8 cellular contexts compared by ENCODE assay signal in genomic region chr1:197902454-197903195, GRCh38. TPM values are rescaled to one million over a fixed set of nuclear protein-coding genes. Genes with fewer than 3 reads are reported as not detected.
DNase-seq lines count a peak whose midpoint lies in the region; ATAC-seq, FAIRE-seq and TF ChIP-seq lines count a peak whose summit lies in the region.

Gene C1orf53 (plus strand): TSS chr1:197902630. CDS start chr1:197902650, 20 bp downstream.

- peaks cover 0 to 2% of the 10 kb centered on the region in 2 donors for H3K9me3 ChIP-seq in kidney (ENCODE audit: control insufficient read depth in 1 of 2, low read length in 2 of 2)

- H3K9me3 Mint-ChIP-seq in WTC11: no peaks in the 10 kb centered on the region

- H3K27ac ChIP-seq in kidney (ENCODE audit: low read depth in 2 of 2, low read length in 2 of 2): peak within 1 kb of the TSS; percentile 18 to 81

- peak within 1 kb of the TSS; percentile 5 to 70 for H3K9ac ChIP-seq in kidney (ENCODE audit: low read length in 2 of 2)

- H3K36me3 ChIP-seq in kidney (ENCODE audit: control insufficient read depth in 1 of 2, insufficient read depth in 2 of 2, low read length in 2 of 2): no peaks in the 10 kb centered on the region

- H3K4me3 ChIP-seq in AG04449 (ENCODE audit: low read depth, low read length) (peak within 1 kb of the TSS; percentile 79), kidney (ENCODE audit: low read length in 2 of 2) (peak within 1 kb of the TSS; percentile 80 to 90)

- peak within 1 kb of the TSS; percentile 77 for H3K4me3 Mint-ChIP-seq in WTC11

- intact Hi-C loops in kidney (cut with DNase I): no loop called here

- H3K27ac Mint-ChIP-seq in WTC11: no peak within 1 kb of the TSS

- no peak for DNase-seq in AG04449 (ENCODE audit: low read depth, low spot score)
- DNase-seq in NCI-H2171 (lab: John Stamatoyannopoulos, UW): peak; percentile 83
- DNase-seq in WTC11 (ENCODE audit: low spot score): peak; percentile 85
- peak; percentile 75 for DNase-seq in central memory CD4-positive, alpha-beta T cell
- DNase-seq in kidney: peak; percentile 94
- DNase-seq in stimulated activated CD4-positive, alpha-beta T cell treated with anti-CD3 and anti-CD28 coated beads, Interleukin-15, amount 100 ng/mL, for 24 hours: peak; percentile 87

- no peaks in the 10 kb centered on the region for H3K4me1 ChIP-seq in kidney (ENCODE audit: control insufficient read depth in 1 of 2, insufficient read depth in 1 of 2, low read depth in 1 of 2, low read length in 2 of 2)

- H3K4me1 Mint-ChIP-seq in WTC11: peaks cover 32% of the 10 kb centered on the region

- no peak for FAIRE-seq in kidney (lab: Jason Lieb, UNC)

- TF ChIP-seq CTCF in AG04449 (IDR thresholded peaks at IDR 0.05; ENCODE audit: insufficient read depth, low read length, missing control alignments): no peak
- TF ChIP-seq CTCF in WTC11 (IDR thresholded peaks at IDR 0.05): no peak
- TF ChIP-seq CTCF in kidney (IDR thresholded peaks at IDR 0.05; ENCODE audit: borderline replicate concordance, extremely low read depth, insufficient read depth): no peak

- CTCF ChIA-PET in AG04449 (lab: Yijun Ruan, JAX): interaction anchor here (1.0 to 8.0 kb wide), 9 partner anchors 12 to 383 kb away, joined by 3 to 77 read pairs (median 6); partner anchors contain the start of gene LHX9
- CTCF ChIA-PET in WTC11 (lab: Charles Lee): interaction anchor here (0.8 to 2.0 kb wide), 10 partner anchors 11 to 382 kb away, joined by 3 to 11 read pairs (median 4); no protein-coding TSS in a partner anchor

- ATAC-seq in GM18868 (IDR thresholded peaks at IDR 0.05; ENCODE audit: unreplicated experiment) (peak; percentile 94), HG03097 (IDR thresholded peaks at IDR 0.05; ENCODE audit: low FRiP score, unreplicated experiment) (peak; percentile 98), WTC11 (peak; percentile 94)

- POLR2A ChIA-PET in AG04449 (lab: Yijun Ruan, JAX): interaction anchor here (0.6 to 3.1 kb wide), 11 partner anchors 9 to 284 kb away, joined by 3 to 11 read pairs (median 4); partner anchors contain the start of gene LHX9
- POLR2A ChIA-PET in WTC11 (lab: Charles Lee): interaction anchor here (0.6 to 1.3 kb wide), 2 partner anchors 12 to 141 kb away, joined by 5 to 6 read pairs; no protein-coding TSS in a partner anchor

- no peaks in the 10 kb centered on the region for H3K36me3 Mint-ChIP-seq in WTC11

- H3K27me3 Mint-ChIP-seq in WTC11 (ENCODE audit: low read depth): peaks cover 93% of the 10 kb centered on the region

TF ChIP-seq in WTC11, 78 proteins besides CTCF, POLR2A, EP300 and RAD21 (continues in another document):
- TF ChIP-seq MAX (CRISPR knock-in tag; IDR thresholded peaks at IDR 0.05) (no peak; the same call in 1 of the 2 replicates), ZNF138 (CRISPR knock-in tag; conservative IDR thresholded peaks at IDR 0.05) (no peak), KAT7 (CRISPR knock-in tag; IDR thresholded peaks at IDR 0.05; ENCODE audit: borderline replicate concordance) (no peak), MYBL2 (CRISPR knock-in tag; IDR thresholded peaks at IDR 0.05) (no peak; the same call in 1 of the 2 replicates), ZNF423 (CRISPR knock-in tag; IDR thresholded peaks at IDR 0.05) (no peak), IRF1 (CRISPR knock-in tag; IDR thresholded peaks at IDR 0.05) (no peak), CREM (CRISPR knock-in tag; IDR thresholded peaks at IDR 0.05) (0 out of 2 replicates have a peak, but pooled peaks have one; percentile 60), ZNF121 (CRISPR knock-in tag; IDR thresholded peaks at IDR 0.05) (no peak), MXD4 (CRISPR knock-in tag; IDR thresholded peaks at IDR 0.05; ENCODE audit: borderline replicate concordance) (no peak), ATF2 (CRISPR knock-in tag; IDR thresholded peaks at IDR 0.05; ENCODE audit: borderline replicate concordance, low read depth) (no peak), PREB (CRISPR knock-in tag; IDR thresholded peaks at IDR 0.05; ENCODE audit: borderline replicate concordance) (no peak), NR1H2 (CRISPR knock-in tag; IDR thresholded peaks at IDR 0.05) (no peak), HMGA2 (CRISPR knock-in tag; IDR thresholded peaks at IDR 0.05) (no peak), IRF2 (CRISPR knock-in tag; IDR thresholded peaks at IDR 0.05; ENCODE audit: borderline replicate concordance, low read depth) (no peak), TEAD1 (CRISPR knock-in tag; IDR thresholded peaks at IDR 0.05) (no peak; the same call in 1 of the 2 replicates), HMGXB4 (CRISPR knock-in tag; IDR thresholded peaks at IDR 0.05) (peak; percentile 88), FOXP1 (CRISPR knock-in tag; IDR thresholded peaks at IDR 0.05; ENCODE audit: borderline replicate concordance) (peak; percentile 96), ZBTB43 (CRISPR knock-in tag; IDR thresholded peaks at IDR 0.05) (no peak), ERG (CRISPR knock-in tag; IDR thresholded peaks at IDR 0.05) (no peak), ZNF396 (CRISPR knock-in tag; IDR thresholded peaks at IDR 0.05; ENCODE audit: borderline replicate concordance) (no peak)

RNA-seq across cellular contexts. Expression of gene C1orf53, which starts in this region (rescaled TPM):
- 0.33 to 0.89 TPM (median 0.73 TPM) in 3 replicates for total RNA-seq in WTC11 (2021)
- total RNA-seq in kidney: 8.4 TPM
- polyA plus RNA-seq in kidney (ENCODE audit: insufficient read depth, low read depth, low replicate concordance): 8.9 TPM

Comparison
In these comparisons a context has a peak if more than half of its experiments do, and no peak if none do; other contexts are left out.
1. Peak in DNase-seq and ATAC-seq in WTC11; RNA of the gene not detected or under 1 TPM.